In genomic region chr11:121588747-121589146, GRCh38 we compare ENCODE assay signal across 18 cellular contexts.
A peak's percentile ranks its signal among the peaks of the same experiment; 100 is the strongest.
DNase-seq lines count a peak whose midpoint lies in the region; ATAC-seq, FAIRE-seq and TF ChIP-seq lines count a peak whose summit lies in the region.
"Had no signal": no experiment of that assay in that cellular context is flagged by ENCODE, and none has a peak within 500 bp of the region (broad histone marks: within the 10 kb centered on the region; RNA-seq: fewer than 3 reads in every experiment).

No MANE protein-coding gene starts in this region.

- peaks cover 0 to 26% (median 12%) of the 10 kb centered on the region in 3 donors for H3K4me1 Mint-ChIP-seq in T-cell
- H3K4me1 Mint-ChIP-seq in dendritic cell treated with granulocyte-macrophage colony-stimulating factor and Interleukin-4, amounts not matched to agents 40 ng/mL and 50 ng/mL, for 4 days (ENCODE audit: low read depth) = peaks cover 40% of the 10 kb centered on the region

- H3K4me3 ChIP-seq in kidney (ENCODE audit: low read length in 2 of 2) = no peak overlapping the region
- H3K4me3 ChIP-seq: heart left ventricle, mucosa of descending colon had no signal

- peaks cover 2 to 5% of the 10 kb centered on the region in 2 donors for H3K4me1 ChIP-seq in kidney (ENCODE audit: control insufficient read depth in 1 of 2, insufficient read depth in 1 of 2, low read depth in 1 of 2, low read length in 2 of 2)
- H3K4me1 ChIP-seq: parathyroid adenoma had no signal

- DNase-seq in CD1c-positive myeloid dendritic cell (ENCODE audit: extremely low spot score) (peak; percentile 37), GF-D8 (lab: John Stamatoyannopoulos, UW) (peak; percentile 72), T-cell (no peak), kidney (no peak)
- no peak for DNase-seq in stimulated activated CD4-positive, alpha-beta T cell treated with anti-CD3 and anti-CD28 coated beads, Interleukin-2, amount 100 ng/mL, for 24 hours
- DNase-seq: activated CD4-positive, alpha-beta T cell treated with anti-CD3 and anti-CD28 coated beads, Interleukin-2, amount 50 U/mL, for 1 hour; AML-193; EL; heart left ventricle; kidney glomerular epithelial cell; mucosa of descending colon; NCI-H510A treated with DMSO at 0.1 percent for 48 hours; SW 1271 had no signal

- intact Hi-C loops in dendritic cell treated with granulocyte-macrophage colony-stimulating factor and Interleukin-4, amounts not matched to agents 40 ng/mL and 50 ng/mL, for 4 days (cut with micrococcal nuclease) = no loop called here
- intact Hi-C loops in kidney (cut with DNase I) = no loop called here

- FAIRE-seq in kidney (lab: Jason Lieb, UNC) = no peak
- FAIRE-seq: H54 had no signal

- H3K36me3 ChIP-seq in kidney (ENCODE audit: control insufficient read depth in 1 of 2, insufficient read depth in 2 of 2, low read length in 2 of 2) = peaks cover 5% of the 10 kb centered on the region in 2 donors

- H3K9me3 ChIP-seq in kidney (ENCODE audit: control insufficient read depth in 1 of 2, low read length in 2 of 2) = no peaks in the 10 kb centered on the region
- H3K9me3 ChIP-seq: mucosa of descending colon had no signal

- H3K27me3 Mint-ChIP-seq in T-cell = no peaks in the 10 kb centered on the region
- H3K27me3 Mint-ChIP-seq in dendritic cell treated with granulocyte-macrophage colony-stimulating factor and Interleukin-4, amounts not matched to agents 40 ng/mL and 50 ng/mL, for 4 days = no peaks in the 10 kb centered on the region

- H3K36me3 Mint-ChIP-seq in T-cell = peaks cover 58% of the 10 kb centered on the region
- H3K36me3 Mint-ChIP-seq in dendritic cell treated with granulocyte-macrophage colony-stimulating factor and Interleukin-4, amounts not matched to agents 40 ng/mL and 50 ng/mL, for 4 days (ENCODE audit: low read depth) = peaks cover 84% of the 10 kb centered on the region

- H3K27ac Mint-ChIP-seq in T-cell = peak overlapping the region; percentile 11 to 81
- peak overlapping the region; percentile 89 for H3K27ac Mint-ChIP-seq in dendritic cell treated with granulocyte-macrophage colony-stimulating factor and Interleukin-4, amounts not matched to agents 40 ng/mL and 50 ng/mL, for 4 days

- H3K9ac ChIP-seq in kidney (ENCODE audit: low read length in 2 of 2) = no peak overlapping the region
- H3K9ac ChIP-seq: parathyroid adenoma had no signal

- TF ChIP-seq CTCF in kidney (IDR thresholded peaks at IDR 0.05; ENCODE audit: borderline replicate concordance, extremely low read depth, insufficient read depth) = no peak

- H3K4me3 Mint-ChIP-seq in T-cell = no peak overlapping the region
- no peak overlapping the region for H3K4me3 Mint-ChIP-seq in dendritic cell treated with granulocyte-macrophage colony-stimulating factor and Interleukin-4, amounts not matched to agents 40 ng/mL and 50 ng/mL, for 4 days

- H3K27ac ChIP-seq in kidney (ENCODE audit: low read depth in 2 of 2, low read length in 2 of 2) = no peak overlapping the region
- H3K27ac ChIP-seq: parathyroid adenoma had no signal

- CTCF ChIA-PET in T-cell (lab: Charles Lee) = interaction anchor here in 1 of 2 donors (1.0 kb wide), 1 partner anchor 12 kb away, joined by 3 read pairs; no protein-coding TSS in a partner anchor

- no peak for ATAC-seq in T-cell (replicated peaks in 1 of 4)
- ATAC-seq in HG02840 (IDR thresholded peaks at IDR 0.05; ENCODE audit: low FRiP score, unreplicated experiment) = no peak
- ATAC-seq: heart left ventricle, mucosa of descending colon, Panc1 had no signal

- POLR2A ChIA-PET in T-cell (lab: Charles Lee) = no interaction called here

- H3K9me3 Mint-ChIP-seq in T-cell = no peaks in the 10 kb centered on the region
- H3K9me3 Mint-ChIP-seq in dendritic cell treated with granulocyte-macrophage colony-stimulating factor and Interleukin-4, amounts not matched to agents 40 ng/mL and 50 ng/mL, for 4 days = no peaks in the 10 kb centered on the region

Comparison
In these comparisons a context has a peak if more than half of its experiments do, and no peak if none do; other contexts are left out.
1. DNase-seq: peak in CD1c-positive myeloid dendritic cell (single experiment) and GF-D8 (single experiment); none in T-cell (0 of 34), kidney (single experiment) and stimulated activated CD4-positive, alpha-beta T cell treated with anti-CD3 and anti-CD28 coated beads, Interleukin-2, amount 100 ng/mL, for 24 hours (0 of 2).